Comparison of ENCODE assay signal across 28 cellular contexts in genomic region chr14:30971586-30971985, GRCh38.
"Had no signal": no experiment of that assay in that cellular context is flagged by ENCODE, and none has a peak within 500 bp of the region (broad histone marks: within the 10 kb centered on the region; RNA-seq: fewer than 3 reads in every experiment).

No MANE protein-coding gene starts in this region.

- H3K4me3 ChIP-seq: ascending aorta, MG63, PC-9 had no signal

- H3K4me2 ChIP-seq: KMS-11, PC-9 had no signal

- H3K9ac ChIP-seq: KMS-11 had no signal

- H3K9me3 Mint-ChIP-seq: activated naive CD4-positive, alpha-beta T cell treated with anti-CD3 and anti-CD28 coated beads, Interleukin-2, amount 50 U/mL, for 24 hours; activated T-helper 17 cell treated with anti-CD3 and anti-CD28 coated beads, Interleukin-2, amount 50 U/mL, for 72 hours had no signal

- H3K4me3 Mint-ChIP-seq: activated CD4-positive, alpha-beta memory T cell treated with anti-CD3 and anti-CD28 coated beads, Interleukin-2, amount 10 ng/mL, durations not matched to agents 7 days and 5 days; activated CD4-positive, alpha-beta T cell treated with anti-CD3 and anti-CD28 coated beads for 36 hours; activated T-helper 17 cell treated with anti-CD3 and anti-CD28 coated beads, Interleukin-2, amount 50 U/mL, for 72 hours; brain had no signal

- H3K9me3 ChIP-seq: MG63 had no signal

- H3K27me3 ChIP-seq: ascending aorta, MG63 had no signal

- H3K27ac ChIP-seq: ascending aorta, KMS-11, PC-9, WERI-Rb-1 had no signal

- H2AFZ ChIP-seq: PC-9 had no signal

- H3K27me3 Mint-ChIP-seq: activated CD4-positive, alpha-beta memory T cell treated with anti-CD3 and anti-CD28 coated beads, Interleukin-2, amount 10 ng/mL, durations not matched to agents 7 days and 5 days; activated CD4-positive, alpha-beta T cell treated with anti-CD3 and anti-CD28 coated beads for 36 hours; activated naive CD4-positive, alpha-beta T cell treated with anti-CD3 and anti-CD28 coated beads, Interleukin-2, amount 50 U/mL, for 24 hours; activated T-helper 17 cell treated with anti-CD3 and anti-CD28 coated beads, Interleukin-2, amount 50 U/mL, for 72 hours; T-helper 17 cell had no signal

- H3K36me3 ChIP-seq: MG63, WERI-Rb-1 had no signal

- DNase-seq: activated CD4-positive, alpha-beta memory T cell treated with anti-CD3 and anti-CD28 coated beads, Interleukin-2, amount 10 ng/mL, durations not matched to agents 7 days and 5 days; activated CD4-positive, alpha-beta T cell treated with anti-CD3 and anti-CD28 coated beads for 36 hours; activated CD4-positive, alpha-beta T cell treated with anti-CD3 and anti-CD28 coated beads, Interleukin-2, amount 50 U/mL, for 1 hour; activated naive CD4-positive, alpha-beta T cell; activated T-cell treated with anti-CD3 and anti-CD28 coated beads for 4 hours; activated T-cell treated with anti-CD3 and anti-CD28 coated beads, Interleukin-2, amount 50 U/mL, for 48 hours; amniotic stem cell; MG63; MV-4-11; NCI-H1092 treated with DMSO at 0.1 percent for 48 hours; NCI-H1417 treated with DMSO at 0.1 percent for 48 hours; NCI-H1694; NCI-H2029; NCI-H2107; NCI-H2171 treated with DMSO at 0.1 percent for 48 hours; NCI-H226; NCI-H526; NK-92 treated with Interleukin-12 subunit alpha and Interleukin-12 subunit beta, amount 100 ng/mL, for 24 hours; PC-9; SIG-M5; T-helper 17 cell; T-helper 9 cell; WERI-Rb-1 had no signal

- H3K27ac Mint-ChIP-seq: activated CD4-positive, alpha-beta memory T cell treated with anti-CD3 and anti-CD28 coated beads, Interleukin-2, amount 10 ng/mL, durations not matched to agents 7 days and 5 days; activated CD4-positive, alpha-beta T cell treated with anti-CD3 and anti-CD28 coated beads for 36 hours; activated naive CD4-positive, alpha-beta T cell treated with anti-CD3 and anti-CD28 coated beads, Interleukin-2, amount 50 U/mL, for 24 hours; activated T-helper 17 cell treated with anti-CD3 and anti-CD28 coated beads, Interleukin-2, amount 50 U/mL, for 72 hours; T-helper 17 cell had no signal

- ATAC-seq: activated CD4-positive, alpha-beta T cell treated with anti-CD3 and anti-CD28 coated beads for 36 hours; activated T-helper 17 cell treated with anti-CD3 and anti-CD28 coated beads, Interleukin-2, amount 50 U/mL, for 72 hours; T-helper 17 cell had no signal
